11 cellular contexts compared by ENCODE assay signal in genomic region chr3:105688821-105689220, GRCh38.
DNase-seq lines count a peak whose midpoint lies in the region; ATAC-seq and TF ChIP-seq lines count a peak whose summit lies in the region.
"Had no signal": no experiment of that assay in that cellular context is flagged by ENCODE, and none has a peak within 500 bp of the region (broad histone marks: within the 10 kb centered on the region; RNA-seq: fewer than 3 reads in every experiment).

No MANE protein-coding gene starts in this region.

- no peak overlapping the region for H3K9ac ChIP-seq in H9 (ENCODE audit: extremely low read depth, insufficient read length, low read length)

- TF ChIP-seq POLR2A in right lobe of liver (IDR thresholded peaks at IDR 0.05) = no peak

- H3K18ac ChIP-seq in H9 (ENCODE audit: insufficient read length, low read depth, low read length) = no peak overlapping the region

- intact Hi-C loops in CD4-positive, alpha-beta memory T cell (cut with micrococcal nuclease) = loop anchor here (5.0 kb wide), 2 partner anchors 643 to 1373 kb away; no protein-coding TSS in a partner anchor
- intact Hi-C loops in right lobe of liver (cut with DNase I) = no loop called here

- no peak overlapping the region for H3K14ac ChIP-seq in H9 (ENCODE audit: insufficient read depth, low read length)

- no peaks in the 10 kb centered on the region for H3K27me3 ChIP-seq in CD4-positive, alpha-beta memory T cell (ENCODE audit: insufficient read depth, low read length)
- H3K27me3 ChIP-seq in H9 (ENCODE audit: insufficient read depth, low read length) (no peaks in the 10 kb centered on the region), right lobe of liver (no peaks in the 10 kb centered on the region)
- H3K27me3 ChIP-seq: body of pancreas had no signal

- ATAC-seq in activated T-helper 17 cell treated with anti-CD3 and anti-CD28 coated beads, Interleukin-2, amount 50 U/mL, for 72 hours (replicated peaks) = no peak
- peak; percentile 53 to 91 (median 74) for ATAC-seq in right lobe of liver
- ATAC-seq: body of pancreas had no signal

- H3K23me2 ChIP-seq in H9 (ENCODE audit: insufficient read length, low read depth, low read length, poor library complexity, severe bottlenecking) = no peaks in the 10 kb centered on the region

- H3K9me3 ChIP-seq in CD4-positive, alpha-beta memory T cell (ENCODE audit: control insufficient read depth in 1 of 2, low read length in 2 of 2) = no peaks in the 10 kb centered on the region
- no peaks in the 10 kb centered on the region for H3K9me3 ChIP-seq in H9 (ENCODE audit: control insufficient read depth, low read depth, low read length)
- H3K9me3 ChIP-seq in right lobe of liver = no peaks in the 10 kb centered on the region
- H3K9me3 ChIP-seq: body of pancreas had no signal

- no peak overlapping the region for H2BK5ac ChIP-seq in H9 (ENCODE audit: insufficient read length, low read length)

- H3K56ac ChIP-seq in H9 (ENCODE audit: insufficient read length, low read depth, low read length) = no peak overlapping the region

- no peaks in the 10 kb centered on the region for H3K9me3 Mint-ChIP-seq in CD4-positive, alpha-beta memory T cell
- no peaks in the 10 kb centered on the region for H3K9me3 Mint-ChIP-seq in H9
- H3K9me3 Mint-ChIP-seq in activated T-helper 17 cell treated with anti-CD3 and anti-CD28 coated beads, Interleukin-2, amount 50 U/mL, for 72 hours = no peaks in the 10 kb centered on the region

- no peaks in the 10 kb centered on the region for H3K79me1 ChIP-seq in H9 (ENCODE audit: insufficient read depth, low read depth, low read length, poor library complexity, severe bottlenecking)

- H2BK12ac ChIP-seq in H9 (ENCODE audit: insufficient read length, low read depth, low read length) = no peak overlapping the region

- peak overlapping the region; percentile 8 to 81 (median 70) for H3K27ac Mint-ChIP-seq in CD4-positive, alpha-beta memory T cell
- peak overlapping the region in 2 of 3 experiments; percentile 17 to 30; a peak in 3 of 7 replicates for H3K27ac Mint-ChIP-seq in H9
- H3K27ac Mint-ChIP-seq in activated T-helper 17 cell treated with anti-CD3 and anti-CD28 coated beads, Interleukin-2, amount 50 U/mL, for 72 hours = peak overlapping the region; percentile 14

- H3K27me3 Mint-ChIP-seq in CD4-positive, alpha-beta memory T cell = no peaks in the 10 kb centered on the region
- no peaks in the 10 kb centered on the region for H3K27me3 Mint-ChIP-seq in H9 (ENCODE audit: low read depth)
- H3K27me3 Mint-ChIP-seq in activated T-helper 17 cell treated with anti-CD3 and anti-CD28 coated beads, Interleukin-2, amount 50 U/mL, for 72 hours = no peaks in the 10 kb centered on the region

- no peak overlapping the region for H2BK15ac ChIP-seq in H9 (ENCODE audit: low read depth, low read length)

- TF ChIP-seq CTCF in H9 (conservative IDR thresholded peaks at IDR 0.05) (no peak), right lobe of liver (IDR thresholded peaks at IDR 0.05) (no peak)

- peak overlapping the region in 2 of 8 donors; percentile 3 for H3K4me3 Mint-ChIP-seq in CD4-positive, alpha-beta memory T cell
- no peak overlapping the region for H3K4me3 Mint-ChIP-seq in H9
- no peak overlapping the region for H3K4me3 Mint-ChIP-seq in activated T-helper 17 cell treated with anti-CD3 and anti-CD28 coated beads, Interleukin-2, amount 50 U/mL, for 72 hours

- H2AFZ ChIP-seq in H9 (ENCODE audit: low read length) = no peak overlapping the region
- H2AFZ ChIP-seq: PC-9 had no signal

- CTCF ChIA-PET in CD4-positive, alpha-beta memory T cell (lab: Charles Lee; ENCODE audit: partially characterized antibody) = interaction anchor here (0.8 to 4.1 kb wide), 4 partner anchors 99 to 920 kb away, joined by 3 to 47 read pairs (median 4); no protein-coding TSS in a partner anchor

- no peaks in the 10 kb centered on the region for H3K79me2 ChIP-seq in H9 (ENCODE audit: insufficient read depth, low read length)

- H4K5ac ChIP-seq in H9 (ENCODE audit: insufficient read length, low read depth, low read length) = no peak overlapping the region

- no peak overlapping the region for H3T11ph ChIP-seq in H9 (ENCODE audit: low read length)

- H3K36me3 ChIP-seq in CD4-positive, alpha-beta memory T cell (ENCODE audit: insufficient read depth, low read length) = peaks cover 9% of the 10 kb centered on the region
- H3K36me3 ChIP-seq in right lobe of liver = peaks cover 0 to 3% (median 0%) of the 10 kb centered on the region in 4 donors

- H3K4me1 ChIP-seq in CD4-positive, alpha-beta memory T cell (ENCODE audit: insufficient read depth, low read length) = peaks cover 18% of the 10 kb centered on the region
- H3K4me1 ChIP-seq in H9 (ENCODE audit: insufficient read depth, low read length) = no peaks in the 10 kb centered on the region
- H3K4me1 ChIP-seq in right lobe of liver = peaks cover 0 to 14% (median 4%) of the 10 kb centered on the region in 4 donors
- H3K4me1 ChIP-seq: body of pancreas had no signal

- H3K27ac ChIP-seq in CD4-positive, alpha-beta memory T cell (ENCODE audit: low read depth, low read length) = no peak overlapping the region
- H3K27ac ChIP-seq in H9 (ENCODE audit: insufficient read length, low read depth, low read length) = no peak overlapping the region
- no peak overlapping the region for H3K27ac ChIP-seq in right lobe of liver
- H3K27ac ChIP-seq: body of pancreas, PC-9 had no signal

- H3K4me1 Mint-ChIP-seq in CD4-positive, alpha-beta memory T cell = peaks cover 28 to 50% (median 33%) of the 10 kb centered on the region in 4 donors
- H3K4me1 Mint-ChIP-seq in H9 = no peaks in the 10 kb centered on the region
- peaks cover 30% of the 10 kb centered on the region for H3K4me1 Mint-ChIP-seq in activated T-helper 17 cell treated with anti-CD3 and anti-CD28 coated beads, Interleukin-2, amount 50 U/mL, for 72 hours

- H4K8ac ChIP-seq in H9 (replicated peaks; ENCODE audit: insufficient read length, low read depth, low read length) = no peak overlapping the region

- no peak for DNase-seq in CD4-positive, alpha-beta memory T cell
- no peak for DNase-seq in H9
- no peak for DNase-seq in right lobe of liver
- no peak for DNase-seq in LoVo (ENCODE audit: low spot score)
- DNase-seq in SK-N-DZ (ENCODE audit: low spot score) = no peak
- DNase-seq in RKO (ENCODE audit: low spot score) = no peak
- DNase-seq: body of pancreas, HCEC 1CT, NCI-H187, PC-9 had no signal

- H3K23ac ChIP-seq in H9 (ENCODE audit: insufficient read length, low read depth, low read length) = no peak overlapping the region

- no peak overlapping the region for H3K4me2 ChIP-seq in H9 (ENCODE audit: insufficient read depth, insufficient read length, low read length)
- H3K4me2 ChIP-seq: PC-9 had no signal

- whole genome bisulfite sequencing in H9 (ENCODE audit: extremely low coverage, insufficient read length, low lambda C conversion rate) = no CpG with 5 or more reads among the region's 1 CpG
- 28% methylated on average over 1 of the region's 1 CpG for WGBS in right lobe of liver (ENCODE audit: insufficient coverage, low coverage, low lambda C conversion rate, missing lambda C conversion rate)

- no peak overlapping the region for H3K4me3 ChIP-seq in CD4-positive, alpha-beta memory T cell (ENCODE audit: low read length in 2 of 2)
- no peak overlapping the region for H3K4me3 ChIP-seq in right lobe of liver
- H3K4me3 ChIP-seq: body of pancreas, PC-9 had no signal

- no peak overlapping the region for H3K4ac ChIP-seq in H9 (ENCODE audit: low read depth, low read length)

- no peak overlapping the region for H2AK5ac ChIP-seq in H9 (ENCODE audit: insufficient read length, low read length)

- POLR2A ChIA-PET in CD4-positive, alpha-beta memory T cell (lab: Charles Lee; ENCODE audit: partially characterized antibody) = interaction anchor here (1.1 kb wide), 1 partner anchor 179 kb away, joined by 3 read pairs; no protein-coding TSS in a partner anchor

- H2BK120ac ChIP-seq in H9 (ENCODE audit: low read depth, low read length, poor library complexity, severe bottlenecking) = no peak overlapping the region

- no peaks in the 10 kb centered on the region for H4K20me1 ChIP-seq in H9 (ENCODE audit: control insufficient read depth, insufficient read depth, insufficient read length)

- H3K36me3 Mint-ChIP-seq in CD4-positive, alpha-beta memory T cell = peaks cover 40 to 43% of the 10 kb centered on the region in 2 donors
- H3K36me3 Mint-ChIP-seq in H9 (ENCODE audit: insufficient read depth in 1 of 3, low read depth in 3 of 3) = peaks cover 9 to 25% (median 13%) of the 10 kb centered on the region in 3 experiments; a peak in 6 of 7 replicates
- H3K36me3 Mint-ChIP-seq in activated T-helper 17 cell treated with anti-CD3 and anti-CD28 coated beads, Interleukin-2, amount 50 U/mL, for 72 hours (ENCODE audit: low read depth) = peaks cover 88% of the 10 kb centered on the region

- H4K91ac ChIP-seq in H9 (ENCODE audit: insufficient read length, low read depth, low read length) = no peak overlapping the region

- no peak overlapping the region for H2BK20ac ChIP-seq in H9 (ENCODE audit: low read depth, low read length, poor library complexity, severe bottlenecking)

Comparison
In these comparisons a context has a peak if more than half of its experiments do, and no peak if none do; other contexts are left out.
1. H3K27ac Mint-ChIP-seq: peak in every context shown above with its lines; median percentile 70 in CD4-positive, alpha-beta memory T cell; 24 in H9; 14 in activated T-helper 17 cell treated with anti-CD3 and anti-CD28 coated beads, Interleukin-2, amount 50 U/mL, for 72 hours.